In the genomic region with DNA sequence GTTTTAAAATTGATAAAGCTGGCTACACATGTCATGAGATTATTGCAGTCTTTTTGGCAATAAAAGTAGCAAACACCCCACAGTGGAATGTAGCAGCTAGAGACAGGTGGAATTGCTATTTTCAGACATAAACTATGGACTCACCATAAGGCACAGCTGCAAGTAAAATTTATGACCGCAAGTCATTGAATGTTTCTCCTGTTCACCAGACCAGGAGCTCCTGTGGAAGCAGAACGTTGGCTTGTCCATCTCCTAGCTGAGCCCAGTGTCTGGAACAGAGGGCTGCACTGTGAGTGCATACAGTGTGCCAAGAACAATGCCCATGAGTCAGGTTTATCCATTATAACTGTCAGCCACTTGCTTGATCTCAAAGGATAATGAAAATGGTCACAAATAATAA, we compare ENCODE assay signal across 20 cellular contexts.
DNase-seq lines count a peak whose midpoint lies in the region; ATAC-seq and TF ChIP-seq lines count a peak whose summit lies in the region.
"Had no signal": no experiment of that assay in that cellular context is flagged by ENCODE, and none has a peak within 500 bp of the region (broad histone marks: within the 10 kb centered on the region; RNA-seq: fewer than 3 reads in every experiment).

No MANE protein-coding gene starts in this region.

- intact Hi-C loops in esophagus muscularis mucosa (cut with DNase I) = no loop called here

- H3K4me3 ChIP-seq in skeletal muscle cell (ENCODE audit: low read depth, low read length) (no peak overlapping the region), esophagus muscularis mucosa (no peak overlapping the region)
- H3K4me3 ChIP-seq: MG63 had no signal

- H3K27ac Mint-ChIP-seq in immature natural killer cell = no peak overlapping the region
- H3K27ac Mint-ChIP-seq: HFFc6 had no signal

- no peaks in the 10 kb centered on the region for H3K9me3 ChIP-seq in esophagus muscularis mucosa
- H3K9me3 ChIP-seq: MG63 had no signal

- whole genome bisulfite sequencing in esophagus muscularis mucosa = 65% methylated on average over 2 of the region's 2 CpGs

- TF ChIP-seq EP300 in esophagus muscularis mucosa (IDR thresholded peaks at IDR 0.05) = no peak

- peaks cover 0 to 1% (median 0%) of the 10 kb centered on the region in 3 donors for H3K36me3 Mint-ChIP-seq in immature natural killer cell

- no peak for ATAC-seq in GM19455 (IDR thresholded peaks at IDR 0.05; ENCODE audit: unreplicated experiment)
- ATAC-seq in HG03095 (IDR thresholded peaks at IDR 0.05; ENCODE audit: unreplicated experiment) = no peak
- ATAC-seq: Right ventricle myocardium inferior, SK-N-SH treated with all-trans-retinoic acid at 6 μM for 48 hours had no signal

- H3K4me1 ChIP-seq in esophagus muscularis mucosa = no peaks in the 10 kb centered on the region

- TF ChIP-seq POLR2A in esophagus muscularis mucosa (IDR thresholded peaks at IDR 0.05; ENCODE audit: low read depth) = no peak

- H3K27me3 ChIP-seq in esophagus muscularis mucosa = no peaks in the 10 kb centered on the region
- H3K27me3 ChIP-seq: MG63 had no signal

- no peaks in the 10 kb centered on the region for H3K27me3 Mint-ChIP-seq in immature natural killer cell (ENCODE audit: low read depth in 3 of 3)
- H3K27me3 Mint-ChIP-seq: CD8-positive, alpha-beta memory T cell had no signal

- H3K36me3 ChIP-seq in esophagus muscularis mucosa = no peaks in the 10 kb centered on the region
- H3K36me3 ChIP-seq: MG63 had no signal

- H3K27ac ChIP-seq in esophagus muscularis mucosa (replicated peaks in 1 of 4) = no peak overlapping the region

- no peak overlapping the region for H3K4me3 Mint-ChIP-seq in immature natural killer cell
- H3K4me3 Mint-ChIP-seq: CD8-positive, alpha-beta memory T cell; HFFc6 had no signal

- no peaks in the 10 kb centered on the region for H3K9me3 Mint-ChIP-seq in immature natural killer cell
- H3K9me3 Mint-ChIP-seq: CD8-positive, alpha-beta memory T cell; HFFc6 had no signal

- no peak for TF ChIP-seq CTCF in esophagus muscularis mucosa (IDR thresholded peaks at IDR 0.05)

- DNase-seq in NCI-H446 treated with DMSO at 0.1 percent for 48 hours (lab: John Stamatoyannopoulos, UW) (peak; percentile 29), glomerular visceral epithelial cell (ENCODE audit: extremely low spot score) (peak; percentile 1), myocyte (ENCODE audit: low read depth) (peak; percentile 94), skeletal muscle cell (ENCODE audit: low read depth) (peak; percentile 52), esophagus muscularis mucosa (ENCODE audit: extremely low spot score) (no peak), immature natural killer cell (no peak)
- DNase-seq: ACHN; CD8-positive, alpha-beta memory T cell; DMS79; HFFc6; MG63; NCI-H1048; NCI-H1436 treated with DMSO at 0.1 percent for 48 hours; NCI-H2081; NCI-H2171 treated with DMSO at 0.1 percent for 48 hours; NCI-H748 treated with DMSO at 0.1 percent for 48 hours had no signal

- H3K4me1 Mint-ChIP-seq in immature natural killer cell = no peaks in the 10 kb centered on the region

Comparison
In these comparisons a context has a peak if more than half of its experiments do, and no peak if none do; other contexts are left out.
1. DNase-seq: peak in NCI-H446 treated with DMSO at 0.1 percent for 48 hours (single experiment), glomerular visceral epithelial cell (single experiment), myocyte (single experiment) and skeletal muscle cell (single experiment); none in esophagus muscularis mucosa (single experiment) and immature natural killer cell (0 of 3).